Comparison of ENCODE assay signal across 8 cellular contexts in the genomic region with DNA sequence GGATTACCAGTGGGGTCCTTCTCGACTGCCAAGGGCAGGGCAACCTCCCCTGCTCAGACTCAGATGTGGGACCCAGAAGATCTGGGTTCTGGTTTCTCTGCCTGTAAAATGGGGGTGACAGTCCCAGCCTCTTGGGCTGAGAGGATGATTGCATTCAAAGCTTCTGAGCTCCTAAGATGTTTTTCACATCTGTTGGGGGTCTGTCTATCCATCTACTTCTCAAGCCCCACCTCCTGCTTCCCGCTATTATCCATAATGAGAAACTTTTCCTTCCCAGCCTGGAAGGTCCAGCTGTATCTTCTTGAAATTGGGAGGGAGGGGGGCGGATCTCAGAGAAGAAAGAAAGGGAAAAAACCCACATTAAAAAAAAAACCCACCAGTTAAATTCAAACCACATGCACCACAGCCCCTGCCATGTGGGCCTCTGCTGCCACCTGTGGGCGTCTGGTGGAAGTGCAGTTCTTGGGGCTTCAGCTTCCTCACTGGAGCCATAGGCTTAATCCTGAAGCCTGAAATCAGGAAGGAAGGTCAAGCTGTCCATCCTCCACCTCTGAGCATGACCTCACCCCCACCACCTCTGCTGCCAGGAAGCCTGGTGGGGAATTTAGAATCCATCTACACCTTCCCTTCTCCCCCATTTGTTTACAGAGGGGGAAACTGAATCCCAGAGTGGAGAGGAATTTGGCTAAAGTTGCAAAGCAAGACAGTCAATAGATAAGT. TPM values are rescaled to one million over a fixed set of nuclear protein-coding genes. Genes with fewer than 3 reads are reported as not detected.
DNase-seq lines count a peak whose midpoint lies in the region; ATAC-seq, FAIRE-seq and TF ChIP-seq lines count a peak whose summit lies in the region.

No MANE protein-coding gene starts in this region.

- H3K36me3 Mint-ChIP-seq in activated B cell treated with CpG ODN at 0.5 μM for 24 hours (ENCODE audit: low read depth) = no peaks in the 10 kb centered on the region

- H3K27me3 Mint-ChIP-seq in activated B cell treated with CpG ODN at 0.5 μM for 24 hours = no peaks in the 10 kb centered on the region

- H3K4me1 Mint-ChIP-seq in activated B cell treated with CpG ODN at 0.5 μM for 24 hours = no peaks in the 10 kb centered on the region

- CTCF ChIA-PET in activated B cell treated with CpG ODN at 0.5 μM for 24 hours (lab: Charles Lee) = interaction anchor here (0.6 to 5.5 kb wide), 23 partner anchors 12 to 437 kb away, joined by 3 to 63 read pairs (median 4); partner anchors contain the start of gene ARHGEF17

- peak; percentile 82 for DNase-seq in A172 (ENCODE audit: low spot score)
- peak; percentile 76 for DNase-seq in GM19239 (ENCODE audit: insufficient read length, low spot score)
- peak; percentile 72 for DNase-seq in NCI-H226
- peak; percentile 78 for DNase-seq in activated B cell treated with CpG ODN at 0.5 μM for 24 hours
- DNase-seq in cardiac fibroblast (ENCODE audit: low read depth in 2 of 2) = peak; percentile 83 to 87
- DNase-seq in stimulated activated CD4-positive, alpha-beta T cell treated with anti-CD3 and anti-CD28 coated beads, Interleukin-1b, Interleukin-23, amount 100 ng/mL, for 4 hours (ENCODE audit: low read depth in 2 of 2) = peak; percentile 76 to 80

- H3K27ac Mint-ChIP-seq in activated B cell treated with CpG ODN at 0.5 μM for 24 hours = no peak overlapping the region

- peak overlapping the region; percentile 56 for H3K27ac ChIP-seq in layer of hippocampus (ENCODE audit: low read depth, low read length)

- intact Hi-C loops in activated B cell treated with CpG ODN at 0.5 μM for 24 hours (cut with micrococcal nuclease) = loop anchor here (1.0 to 5.0 kb wide), 4 partner anchors 28 to 863 kb away; no protein-coding TSS in a partner anchor

- POLR2A ChIA-PET in activated B cell treated with CpG ODN at 0.5 μM for 24 hours (lab: Charles Lee) = interaction anchor here (0.6 to 1.4 kb wide), 6 partner anchors 27 to 413 kb away, joined by 3 to 7 read pairs (median 5); partner anchors contain the start of gene ARHGEF17

- TF ChIP-seq CTCF in activated B cell treated with CpG ODN at 0.5 μM for 24 hours (IDR thresholded peaks at IDR 0.05) (peak; percentile 85), cardiac fibroblast (IDR thresholded peaks at IDR 0.05; ENCODE audit: low read depth, low read length) (peak; percentile 98)

- H3K4me3 Mint-ChIP-seq in activated B cell treated with CpG ODN at 0.5 μM for 24 hours = no peak overlapping the region

- H3K9me3 Mint-ChIP-seq in activated B cell treated with CpG ODN at 0.5 μM for 24 hours = no peaks in the 10 kb centered on the region

- H3K27me3 ChIP-seq in layer of hippocampus (ENCODE audit: control insufficient read depth, insufficient read depth, low read length) = no peaks in the 10 kb centered on the region

- no peak overlapping the region for H3K4me3 ChIP-seq in cardiac fibroblast (replicated peaks in 1 of 2; ENCODE audit: low read depth in 2 of 2, low read length in 2 of 2)

- peak; percentile 96 for FAIRE-seq in GM19239 (lab: Jason Lieb, UNC)

- ATAC-seq in activated B cell treated with CpG ODN at 0.5 μM for 24 hours (ENCODE audit: low read depth) (peak; percentile 89), GM21423 (IDR thresholded peaks at IDR 0.05; ENCODE audit: unreplicated experiment) (no peak)

RNA-seq across cellular contexts. Expression of gene ARHGEF17, which starts 27.3 kb away (rescaled TPM):
- 9.8 and 25.0 TPM in 2 replicates for total RNA-seq in A172 (2014; rRNA removed; shearing (Covaris generic))
- 0.02 TPM in 1 of 2 replicates, not detected in the other for total RNA-seq in activated B cell treated with CpG ODN at 0.5 μM for 24 hours

RNA-seq across cellular contexts. Expression of gene RELT, which starts 40.8 kb away (rescaled TPM):
- 15.5 and 17.0 TPM in 2 replicates for total RNA-seq in A172 (2014; rRNA removed; shearing (Covaris generic))
- total RNA-seq in activated B cell treated with CpG ODN at 0.5 μM for 24 hours = 81.8 and 90.1 TPM in 2 replicates

Comparison
In these comparisons a context has a peak if more than half of its experiments do, and no peak if none do; other contexts are left out.
1. RNA of gene ARHGEF17, which starts 27.3 kb away (total RNA-seq): 9.8 to 25.0 TPM in A172; 0.02 TPM in activated B cell treated with CpG ODN at 0.5 μM for 24 hours; every median in the first group is over 10 times any median in the second.
2. Peak in every context shown above with its lines, with median percentiles within 50 percentile points of each other: DNase-seq.